8 cellular contexts compared by ENCODE assay signal in genomic region chr7:149690688-149691446, GRCh38.
DNase-seq lines count a peak whose midpoint lies in the region; ATAC-seq and TF ChIP-seq lines count a peak whose summit lies in the region.

No MANE protein-coding gene starts in this region.

- peaks cover 5% of the 10 kb centered on the region; the same call in 1 of the 2 replicates for H3K4me1 ChIP-seq in ES-I3 (ENCODE audit: insufficient read depth, low read length)
- H3K4me1 ChIP-seq in lung (ENCODE audit: control insufficient read depth in 2 of 2, insufficient read depth in 2 of 2, low read length in 2 of 2), result peaks cover 0 to 3% of the 10 kb centered on the region in 2 donors

- TF ChIP-seq POLR2A in NB4 (IDR thresholded peaks at IDR 0.05; ENCODE audit: extremely low read depth, insufficient read length), result no peak

- H3K4me1 Mint-ChIP-seq in effector memory CD8-positive, alpha-beta T cell (ENCODE audit: low read depth in 2 of 2), result no peaks in the 10 kb centered on the region

- no peak overlapping the region for H3K27ac ChIP-seq in lung (ENCODE audit: low read depth in 1 of 2, low read length in 1 of 2)

- whole genome bisulfite sequencing in lung, 2 donors, result 31 to 38% methylated on average over 22 of the region's 22 CpGs

- H3K4me3 ChIP-seq in NB4 (ENCODE audit: low read depth, low read length) (no peak overlapping the region), cardiac fibroblast (replicated peaks in 1 of 2; ENCODE audit: low read depth in 2 of 2, low read length in 2 of 2) (peak overlapping the region in 1 of 2 donors; percentile 15), lung (no peak overlapping the region)

- H3K9ac ChIP-seq in ES-I3 (ENCODE audit: low read depth, low read length), result peak overlapping the region; percentile 52; the same call in 1 of the 2 replicates

- no peaks in the 10 kb centered on the region for H3K27me3 ChIP-seq in lung (ENCODE audit: control insufficient read depth, insufficient read depth)

- ATAC-seq in lung (ENCODE audit: insufficient read depth, low FRiP score), result peak; percentile 53
- no peak for ATAC-seq in GM18867 (IDR thresholded peaks at IDR 0.05; ENCODE audit: unreplicated experiment)
- ATAC-seq in effector memory CD8-positive, alpha-beta T cell (replicated peaks), result no peak

- no peak for TF ChIP-seq CTCF in NB4 (IDR thresholded peaks at IDR 0.05; ENCODE audit: low read depth, low read length)
- TF ChIP-seq CTCF in cardiac fibroblast (IDR thresholded peaks at IDR 0.05; ENCODE audit: low read depth, low read length), result no peak
- no peak for TF ChIP-seq CTCF in lung (IDR thresholded peaks at IDR 0.05; ENCODE audit: control extremely low read depth, extremely low read depth)

- peak overlapping the region in 1 of 2 donors; percentile 29 for H3K27ac Mint-ChIP-seq in effector memory CD8-positive, alpha-beta T cell

- intact Hi-C loops in posterior vena cava (cut with DNase I), result no loop called here

- DNase-seq in NB4 (ENCODE audit: low read depth), result peak; percentile 86
- peak; percentile 82 to 94 for DNase-seq in cardiac fibroblast (ENCODE audit: low read depth in 2 of 2)
- DNase-seq in lung (ENCODE audit: low spot score), result no peak
- DNase-seq in OCI-M2 (lab: John Stamatoyannopoulos, UW; ENCODE audit: unreplicated experiment), result no peak
- DNase-seq in effector memory CD8-positive, alpha-beta T cell, result no peak
- DNase-seq in posterior vena cava (ENCODE audit: low spot score), result no peak

- H3K36me3 Mint-ChIP-seq in effector memory CD8-positive, alpha-beta T cell (ENCODE audit: insufficient read depth), result peaks cover 2% of the 10 kb centered on the region

- no peak overlapping the region for H3K4me3 Mint-ChIP-seq in effector memory CD8-positive, alpha-beta T cell

- H3K9me3 ChIP-seq in ES-I3 (ENCODE audit: control insufficient read depth, insufficient read depth, low read length), result no peaks in the 10 kb centered on the region
- H3K9me3 ChIP-seq in lung (ENCODE audit: control insufficient read depth in 2 of 2, insufficient read depth in 1 of 2, low read length in 1 of 2), result peaks cover 0 to 4% of the 10 kb centered on the region in 2 donors

- peaks cover 66 to 87% of the 10 kb centered on the region in 2 donors for H3K27me3 Mint-ChIP-seq in effector memory CD8-positive, alpha-beta T cell

- H3K36me3 ChIP-seq in ES-I3 (ENCODE audit: insufficient read depth, low read length) (no peaks in the 10 kb centered on the region), lung (ENCODE audit: control insufficient read depth in 2 of 2, insufficient read depth in 2 of 2, low read length in 2 of 2) (no peaks in the 10 kb centered on the region)

- H3K9me3 Mint-ChIP-seq in effector memory CD8-positive, alpha-beta T cell, result no peaks in the 10 kb centered on the region

Comparison
In these comparisons a context has a peak if more than half of its experiments do, and no peak if none do; other contexts are left out.
1. DNase-seq: peak in NB4 (single experiment) and cardiac fibroblast (2 of 2); none in lung (single experiment), OCI-M2 (single experiment), effector memory CD8-positive, alpha-beta T cell (0 of 3) and posterior vena cava (single experiment).